Comparison of ENCODE assay signal across 1 cellular context in the genomic region with DNA sequence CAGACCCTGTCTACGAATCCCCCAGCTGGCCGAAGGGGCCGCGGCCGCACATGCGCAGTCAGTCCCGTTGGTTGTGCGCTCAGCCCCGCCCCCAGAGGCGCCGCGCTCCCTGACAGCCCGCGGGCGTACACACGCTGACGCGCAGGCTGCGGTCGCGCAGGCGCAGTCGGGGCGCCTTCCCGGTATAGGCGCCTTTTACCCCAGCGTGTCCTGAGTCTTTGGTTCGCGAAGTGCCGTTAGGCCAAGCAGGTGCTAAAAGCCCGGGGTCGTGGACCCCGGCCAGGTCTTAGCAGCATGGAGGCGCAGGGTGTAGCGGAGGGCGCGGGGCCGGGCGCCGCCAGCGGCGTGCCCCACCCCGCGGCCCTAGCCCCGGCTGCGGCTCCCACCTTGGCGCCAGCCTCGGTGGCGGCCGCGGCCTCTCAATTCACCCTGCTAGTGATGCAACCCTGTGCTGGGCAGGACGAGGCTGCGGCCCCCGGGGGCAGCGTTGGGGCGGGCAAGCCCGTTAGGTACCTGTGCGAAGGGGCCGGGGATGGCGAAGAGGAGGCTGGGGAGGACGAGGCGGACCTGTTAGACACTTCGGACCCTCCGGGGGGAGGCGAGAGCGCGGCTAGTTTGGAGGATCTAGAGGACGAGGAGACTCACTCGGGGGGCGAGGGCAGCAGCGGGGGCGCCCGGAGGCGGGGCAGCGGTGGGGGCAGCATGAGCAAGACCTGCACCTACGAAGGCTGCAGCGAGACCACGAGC.
TF ChIP-seq lines count a peak whose summit lies in the region.

A gene with protein sequence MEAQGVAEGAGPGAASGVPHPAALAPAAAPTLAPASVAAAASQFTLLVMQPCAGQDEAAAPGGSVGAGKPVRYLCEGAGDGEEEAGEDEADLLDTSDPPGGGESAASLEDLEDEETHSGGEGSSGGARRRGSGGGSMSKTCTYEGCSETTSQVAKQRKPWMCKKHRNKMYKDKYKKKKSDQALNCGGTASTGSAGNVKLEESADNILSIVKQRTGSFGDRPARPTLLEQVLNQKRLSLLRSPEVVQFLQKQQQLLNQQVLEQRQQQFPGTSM (plus strand): TSS at position 159 of the 747 bp plus-strand sequence. CDS start 136 bp downstream, at position 295.

TF ChIP-seq in H1, 55 proteins besides CTCF, POLR2A, EP300 and RAD21 (continued from another document):
- TF ChIP-seq PHF8 (conservative IDR thresholded peaks at IDR 0.05; ENCODE audit: low read depth, low read length) (peak; percentile 61; the same call in 1 of the 2 replicates), CREB1 (IDR thresholded peaks at IDR 0.05) (peak; percentile 65), KDM4A (IDR thresholded peaks at IDR 0.05; ENCODE audit: low read depth, low read length, severe bottlenecking) (peak; percentile 91), SIN3A (conservative IDR thresholded peaks at IDR 0.05 in 1 of 2, IDR thresholded peaks at IDR 0.05 in 1 of 2; ENCODE audit: low read depth in 1 of 2, low read length in 2 of 2) (peak in 1 of 2 experiments; percentile 90; a peak in 3 of 4 replicates), RNF2 (IDR thresholded peaks at IDR 0.05; ENCODE audit: borderline replicate concordance, low read depth, low read length, missing control alignments, poor library complexity, severe bottlenecking) (peak; percentile 50)
- TF ChIP-seq, protein P1, sequence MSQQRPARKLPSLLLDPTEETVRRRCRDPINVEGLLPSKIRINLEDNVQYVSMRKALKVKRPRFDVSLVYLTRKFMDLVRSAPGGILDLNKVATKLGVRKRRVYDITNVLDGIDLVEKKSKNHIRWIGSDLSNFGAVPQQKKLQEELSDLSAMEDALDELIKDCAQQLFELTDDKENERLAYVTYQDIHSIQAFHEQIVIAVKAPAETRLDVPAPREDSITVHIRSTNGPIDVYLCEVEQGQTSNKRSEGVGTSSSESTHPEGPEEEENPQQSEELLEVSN (IDR thresholded peaks at IDR 0.05): peak; percentile 90
- TF ChIP-seq, protein P2, sequence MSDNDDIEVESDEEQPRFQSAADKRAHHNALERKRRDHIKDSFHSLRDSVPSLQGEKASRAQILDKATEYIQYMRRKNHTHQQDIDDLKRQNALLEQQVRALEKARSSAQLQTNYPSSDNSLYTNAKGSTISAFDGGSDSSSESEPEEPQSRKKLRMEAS (IDR thresholded peaks at IDR 0.05): peak; percentile 83
